ENCODE assay signal across 16 cellular contexts in genomic region chr1:183604811-183605210, GRCh38. TPM values are rescaled to one million over a fixed set of nuclear protein-coding genes. Genes with fewer than 3 reads are reported as not detected.
DNase-seq lines count a peak whose midpoint lies in the region; ATAC-seq and TF ChIP-seq lines count a peak whose summit lies in the region.
"Had no signal": no experiment of that assay in that cellular context is flagged by ENCODE, and none has a peak within 500 bp of the region (broad histone marks: within the 10 kb centered on the region; RNA-seq: fewer than 3 reads in every experiment).

No MANE protein-coding gene starts in this region.

- no peaks in the 10 kb centered on the region for H3K27me3 Mint-ChIP-seq in activated B cell treated with CpG ODN at 0.5 μM for 24 hours
- H3K27me3 Mint-ChIP-seq in stimulated activated naive B cell treated with anti-CD40 and anti-IgM and Interleukin-4, amounts not matched to agents 10 μg/mL and 1 μg/mL and 100 μg/mL, for 72 hours, result no peaks in the 10 kb centered on the region
- H3K27me3 Mint-ChIP-seq in CD4-positive, alpha-beta T cell, result no peaks in the 10 kb centered on the region

- no peaks in the 10 kb centered on the region for H3K9me3 Mint-ChIP-seq in activated B cell treated with CpG ODN at 0.5 μM for 24 hours
- H3K9me3 Mint-ChIP-seq in stimulated activated naive B cell treated with anti-CD40 and anti-IgM and Interleukin-4, amounts not matched to agents 10 μg/mL and 1 μg/mL and 100 μg/mL, for 72 hours, result peaks cover 4 to 7% of the 10 kb centered on the region in 2 donors
- H3K9me3 Mint-ChIP-seq in CD4-positive, alpha-beta T cell, result no peaks in the 10 kb centered on the region
- H3K9me3 Mint-ChIP-seq: activated CD4-positive, alpha-beta T cell treated with anti-CD3 and anti-CD28 coated beads, Interleukin-2, amount 10 ng/mL, durations not matched to agents 24 days and 14 days had no signal

- H3K4me3 Mint-ChIP-seq in activated B cell treated with CpG ODN at 0.5 μM for 24 hours, result peak overlapping the region; percentile 16
- H3K4me3 Mint-ChIP-seq in stimulated activated naive B cell treated with anti-CD40 and anti-IgM and Interleukin-4, amounts not matched to agents 10 μg/mL and 1 μg/mL and 100 μg/mL, for 72 hours, result peak overlapping the region in 1 of 2 donors; percentile 72
- no peak overlapping the region for H3K4me3 Mint-ChIP-seq in CD4-positive, alpha-beta T cell
- H3K4me3 Mint-ChIP-seq: activated CD4-positive, alpha-beta T cell treated with anti-CD3 and anti-CD28 coated beads, Interleukin-2, amount 10 ng/mL, durations not matched to agents 24 days and 14 days had no signal

- H3K27me3 ChIP-seq in CD4-positive, alpha-beta T cell (ENCODE audit: control insufficient read depth, insufficient read depth, low read length), result no peaks in the 10 kb centered on the region

- no peaks in the 10 kb centered on the region for H3K36me3 Mint-ChIP-seq in activated B cell treated with CpG ODN at 0.5 μM for 24 hours (ENCODE audit: low read depth)
- H3K36me3 Mint-ChIP-seq in stimulated activated naive B cell treated with anti-CD40 and anti-IgM and Interleukin-4, amounts not matched to agents 10 μg/mL and 1 μg/mL and 100 μg/mL, for 72 hours, result peaks cover 7 to 9% of the 10 kb centered on the region in 2 donors
- no peaks in the 10 kb centered on the region for H3K36me3 Mint-ChIP-seq in CD4-positive, alpha-beta T cell (ENCODE audit: low read depth)

- TF ChIP-seq CTCF in activated B cell treated with CpG ODN at 0.5 μM for 24 hours (IDR thresholded peaks at IDR 0.05), result no peak
- TF ChIP-seq CTCF in CD4-positive, alpha-beta T cell (IDR thresholded peaks at IDR 0.05), result no peak

- peak; percentile 34 for ATAC-seq in GM19372 (IDR thresholded peaks at IDR 0.05; ENCODE audit: low read depth, unreplicated experiment)
- ATAC-seq in HG03095 (IDR thresholded peaks at IDR 0.05; ENCODE audit: unreplicated experiment), result peak; percentile 29
- ATAC-seq in activated B cell treated with CpG ODN at 0.5 μM for 24 hours (ENCODE audit: low read depth), result peak; percentile 32
- no peak for ATAC-seq in stimulated activated naive B cell treated with anti-CD40 and anti-IgM and Interleukin-4, amounts not matched to agents 10 μg/mL and 1 μg/mL and 100 μg/mL, for 72 hours (replicated peaks)
- no peak for ATAC-seq in CD4-positive, alpha-beta T cell (ENCODE audit: poor library complexity)
- no peak for ATAC-seq in GM18505 (IDR thresholded peaks at IDR 0.05; ENCODE audit: unreplicated experiment)
- ATAC-seq: psoas muscle; stimulated activated naive CD8-positive, alpha-beta T cell treated with anti-CD3 and anti-CD28 coated beads, Interleukin-15, Interleukin-2, amounts not matched to agents 100 U/mL and 50 U/mL, for 24 hours had no signal

- DNase-seq in activated B cell treated with CpG ODN at 0.5 μM for 24 hours (no peak), ecto neural progenitor cell (ENCODE audit: low spot score) (no peak)
- no peak for DNase-seq in stimulated activated naive B cell treated with anti-CD40 and anti-IgM and Interleukin-4, amounts not matched to agents 10 μg/mL and 1 μg/mL and 100 μg/mL, for 72 hours
- DNase-seq in CD4-positive, alpha-beta T cell, result no peak
- DNase-seq: activated CD4-positive, alpha-beta T cell treated with anti-CD3 and anti-CD28 coated beads, Interleukin-2, amount 10 ng/mL, durations not matched to agents 24 days and 14 days; activated effector memory CD4-positive, alpha-beta T cell treated with anti-CD3 and anti-CD28 coated beads, Interleukin-2, amount 50 U/mL, for 16 hours; Calu3; NCI-H524; psoas muscle; stimulated activated naive CD8-positive, alpha-beta T cell treated with anti-CD3 and anti-CD28 coated beads, Interleukin-15, Interleukin-2, amounts not matched to agents 100 U/mL and 50 U/mL, for 24 hours had no signal

- peak overlapping the region; percentile 79 for H3K27ac Mint-ChIP-seq in activated B cell treated with CpG ODN at 0.5 μM for 24 hours
- H3K27ac Mint-ChIP-seq in stimulated activated naive B cell treated with anti-CD40 and anti-IgM and Interleukin-4, amounts not matched to agents 10 μg/mL and 1 μg/mL and 100 μg/mL, for 72 hours, result peak overlapping the region; percentile 92
- no peak overlapping the region for H3K27ac Mint-ChIP-seq in CD4-positive, alpha-beta T cell
- H3K27ac Mint-ChIP-seq: activated CD4-positive, alpha-beta T cell treated with anti-CD3 and anti-CD28 coated beads, Interleukin-2, amount 10 ng/mL, durations not matched to agents 24 days and 14 days had no signal

- H3K4me1 Mint-ChIP-seq in activated B cell treated with CpG ODN at 0.5 μM for 24 hours, result peaks cover 55% of the 10 kb centered on the region
- H3K4me1 Mint-ChIP-seq in stimulated activated naive B cell treated with anti-CD40 and anti-IgM and Interleukin-4, amounts not matched to agents 10 μg/mL and 1 μg/mL and 100 μg/mL, for 72 hours, result peaks cover 40 to 81% of the 10 kb centered on the region in 2 donors
- H3K4me1 Mint-ChIP-seq in CD4-positive, alpha-beta T cell (ENCODE audit: low read depth), result no peaks in the 10 kb centered on the region

- no peak overlapping the region for H3K27ac ChIP-seq in CD4-positive, alpha-beta T cell (ENCODE audit: low read depth, low read length)
- H3K27ac ChIP-seq: psoas muscle had no signal

- CTCF ChIA-PET in activated B cell treated with CpG ODN at 0.5 μM for 24 hours (lab: Charles Lee), result no interaction called here
- CTCF ChIA-PET in CD4-positive, alpha-beta T cell (lab: Charles Lee), result no interaction called here

- POLR2A ChIA-PET in activated B cell treated with CpG ODN at 0.5 μM for 24 hours (lab: Charles Lee), result interaction anchor here (1.2 to 8.2 kb wide), 3 partner anchors 11 to 133 kb away, joined by 4 to 57 read pairs (median 19); partner anchors contain the start of genes NCF2 and SMG7
- POLR2A ChIA-PET in CD4-positive, alpha-beta T cell (lab: Charles Lee), result no interaction called here

- H3K9me3 ChIP-seq in CD4-positive, alpha-beta T cell (ENCODE audit: control insufficient read depth, low read length), result no peaks in the 10 kb centered on the region
- H3K9me3 ChIP-seq: psoas muscle had no signal

- no peak for TF ChIP-seq POLR2A in GM18505 (IDR thresholded peaks at IDR 0.05; ENCODE audit: borderline replicate concordance, extremely low read depth, insufficient read depth, insufficient read length)

- intact Hi-C loops in activated B cell treated with CpG ODN at 0.5 μM for 24 hours (cut with micrococcal nuclease), result no loop called here
- intact Hi-C loops in CD4-positive, alpha-beta T cell (cut with DNase I, micrococcal nuclease), result loop anchor here in 1 of 2 experiments (5.0 kb wide), 1 partner anchor 153 kb away; no protein-coding TSS in a partner anchor

RNA-seq across cellular contexts. Expression of gene NCF2, which starts 14.6 kb away (rescaled TPM):
- total RNA-seq in activated B cell treated with CpG ODN at 0.5 μM for 24 hours, result 101 TPM in 2 replicates
- total RNA-seq in CD4-positive, alpha-beta T cell, result 1 to 10 TPM; 2.9 to 3.1 TPM
- total RNA-seq: endothelial cell of umbilical vein had no signal

RNA-seq across cellular contexts. Expression of gene ARPC5, which starts 30.8 kb away (rescaled TPM):
- 193 and 224 TPM in 2 replicates for total RNA-seq in activated B cell treated with CpG ODN at 0.5 μM for 24 hours
- 10 to 100 TPM; 21.4 to 23.0 TPM for total RNA-seq in CD4-positive, alpha-beta T cell

RNA-seq across cellular contexts. Expression of gene APOBEC4, which starts 48.3 kb away (rescaled TPM):
- not detected in 2 replicates for total RNA-seq in activated B cell treated with CpG ODN at 0.5 μM for 24 hours
- not detected for total RNA-seq in CD4-positive, alpha-beta T cell
- total RNA-seq: activated CD4-positive, alpha-beta T cell treated with anti-CD3 and anti-CD28 coated beads, Interleukin-2, amount 10 ng/mL, durations not matched to agents 24 days and 14 days; Calu3; endothelial cell of umbilical vein; M059J; psoas muscle; SK-MEL-5 had no signal

Comparison
In these comparisons a context has a peak if more than half of its experiments do, and no peak if none do; other contexts are left out.
1. ATAC-seq: peak in GM19372 (single experiment), HG03095 (single experiment) and activated B cell treated with CpG ODN at 0.5 μM for 24 hours (single experiment); none in stimulated activated naive B cell treated with anti-CD40 and anti-IgM and Interleukin-4, amounts not matched to agents 10 μg/mL and 1 μg/mL and 100 μg/mL, for 72 hours (0 of 2), CD4-positive, alpha-beta T cell (single experiment) and GM18505 (single experiment).
2. RNA of gene NCF2, which starts 14.6 kb away (total RNA-seq): 101 TPM in activated B cell treated with CpG ODN at 0.5 μM for 24 hours; 2.9 to 3.1 TPM in CD4-positive, alpha-beta T cell; every median in the first group is over 10 times any median in the second.